ENCODE assay signal across 8 cellular contexts in genomic region chr10:132627736-132628512, GRCh38.
DNase-seq lines count a peak whose midpoint lies in the region; ATAC-seq, FAIRE-seq and TF ChIP-seq lines count a peak whose summit lies in the region.

No MANE protein-coding gene starts in this region.

- H3K4me3 ChIP-seq in AG04449 (ENCODE audit: low read depth, low read length) (no peak overlapping the region), HFF-Myc (replicated peaks; ENCODE audit: low read depth, low read length) (no peak overlapping the region), endothelial cell of umbilical vein (replicated peaks in 1 of 3; ENCODE audit: insufficient read depth in 1 of 3, low read depth in 1 of 3, low read length in 3 of 3) (no peak overlapping the region), WERI-Rb-1 (ENCODE audit: low read depth, low read length) (no peak overlapping the region)

- H3K36me3 Mint-ChIP-seq in naive B cell: no peaks in the 10 kb centered on the region
- H3K36me3 Mint-ChIP-seq in MCF 10A (ENCODE audit: insufficient read depth, unreplicated experiment): no peaks in the 10 kb centered on the region

- CTCF ChIA-PET in AG04449 (lab: Yijun Ruan, JAX) (interaction anchor here (1.2 to 11.7 kb wide), 3 partner anchors 11 to 167 kb away, joined by 3 to 151 read pairs (median 8); no protein-coding TSS in a partner anchor), endothelial cell of umbilical vein (lab: Charles Lee) (interaction anchor here (1.0 kb wide), 1 partner anchor 168 kb away, joined by 3 read pairs; no protein-coding TSS in a partner anchor), MCF 10A (lab: Yijun Ruan, JAX) (interaction anchor here (1.0 to 1.3 kb wide), 2 partner anchors 26 to 169 kb away, joined by 4 to 6 read pairs; no protein-coding TSS in a partner anchor)

- H3K27ac Mint-ChIP-seq in naive B cell (peak overlapping the region in 5 of 6 donors; percentile 65 to 95 (median 82)), MCF 10A (ENCODE audit: low read depth, unreplicated experiment) (no peak overlapping the region)

- H3K9me3 ChIP-seq in endothelial cell of umbilical vein (replicated peaks; ENCODE audit: control insufficient read depth, insufficient read depth, low read length): no peaks in the 10 kb centered on the region
- H3K9me3 ChIP-seq in WERI-Rb-1 (ENCODE audit: severe bottlenecking): no peaks in the 10 kb centered on the region

- H3K27me3 Mint-ChIP-seq in naive B cell (no peaks in the 10 kb centered on the region), MCF 10A (ENCODE audit: insufficient read depth, unreplicated experiment) (no peaks in the 10 kb centered on the region)

- H3K27me3 ChIP-seq in endothelial cell of umbilical vein (ENCODE audit: control insufficient read depth in 2 of 2, insufficient read depth in 2 of 2, low read length in 2 of 2) (no peaks in the 10 kb centered on the region), WERI-Rb-1 (ENCODE audit: insufficient read depth, low read depth, severe bottlenecking) (no peaks in the 10 kb centered on the region)

- H3K4me1 Mint-ChIP-seq in naive B cell (peaks cover 52 to 71% (median 65%) of the 10 kb centered on the region in 3 donors), MCF 10A (ENCODE audit: insufficient read depth, unreplicated experiment) (no peaks in the 10 kb centered on the region)

- peaks cover 12% of the 10 kb centered on the region for H3K4me1 ChIP-seq in endothelial cell of umbilical vein (ENCODE audit: control insufficient read depth, extremely low read depth, insufficient read depth, low read length)

- no peak overlapping the region for H3K27ac ChIP-seq in endothelial cell of umbilical vein (ENCODE audit: insufficient read depth, low read depth, low read length)
- H3K27ac ChIP-seq in WERI-Rb-1: no peak overlapping the region

- no peak overlapping the region for H3K4me2 ChIP-seq in endothelial cell of umbilical vein (ENCODE audit: insufficient read depth, low read length)

- dilution Hi-C loops in endothelial cell of umbilical vein (cut with MboI; ENCODE audit: extremely low pct_ligation_motif_present, low sequenced_read_pairs): no loop called here

- POLR2A ChIA-PET in AG04449 (lab: Yijun Ruan, JAX) (no interaction called here), endothelial cell of umbilical vein (lab: Charles Lee) (no interaction called here), MCF 10A (lab: Yijun Ruan, JAX) (no interaction called here)

- H3K36me3 ChIP-seq in endothelial cell of umbilical vein (ENCODE audit: control insufficient read depth in 2 of 2, extremely low read depth in 1 of 2, insufficient read depth in 2 of 2, low read length in 2 of 2) (no peaks in the 10 kb centered on the region), WERI-Rb-1 (no peaks in the 10 kb centered on the region)

- H3K9me3 Mint-ChIP-seq in naive B cell (peaks cover 0 to 1% (median 0%) of the 10 kb centered on the region in 7 donors), MCF 10A (ENCODE audit: unreplicated experiment) (no peaks in the 10 kb centered on the region)

- H3K4me3 Mint-ChIP-seq in naive B cell: peak overlapping the region in 6 of 8 donors; percentile 42 to 78 (median 60)
- no peak overlapping the region for H3K4me3 Mint-ChIP-seq in MCF 10A (ENCODE audit: unreplicated experiment)

- intact Hi-C loops in endothelial cell of umbilical vein (cut with micrococcal nuclease): loop anchor here (1.0 to 5.0 kb wide), 4 partner anchors 40 to 111 kb away; partner anchors contain the start of gene INPP5A
- intact Hi-C loops in MCF 10A (cut with micrococcal nuclease): no loop called here

- TF ChIP-seq CTCF in AG04449 (IDR thresholded peaks at IDR 0.05; ENCODE audit: insufficient read depth, low read length, missing control alignments) (no peak), HFF-Myc (IDR thresholded peaks at IDR 0.05; ENCODE audit: low read depth, low read length, missing control alignments) (no peak), endothelial cell of umbilical vein (IDR thresholded peaks at IDR 0.05; ENCODE audit: extremely low read depth in 1 of 2, insufficient read depth in 1 of 2, low read depth in 1 of 2, low read length in 2 of 2) (no peak), MCF 10A (IDR thresholded peaks at IDR 0.05; ENCODE audit: unreplicated experiment) (no peak), WERI-Rb-1 (IDR thresholded peaks at IDR 0.05; ENCODE audit: low read depth, low read length) (no peak)

- BruUV-seq in endothelial cell of umbilical vein (replicated peaks; lab: Mats Ljungman, UMichigan) (no TSS peak), MCF 10A (replicated peaks; lab: Mats Ljungman, UMichigan) (no TSS peak)

- no peak for TF ChIP-seq POLR2A in endothelial cell of umbilical vein (IDR thresholded peaks at IDR 0.05; ENCODE audit: low read depth, low read length)

- H3K9me1 ChIP-seq in endothelial cell of umbilical vein (replicated peaks; ENCODE audit: control insufficient read depth, extremely low read depth, insufficient read depth, low read length): no peaks in the 10 kb centered on the region

- ATAC-seq in naive B cell (ENCODE audit: low read depth in 2 of 2): peak; percentile 65 to 81
- no peak for ATAC-seq in HG03108 (IDR thresholded peaks at IDR 0.05; ENCODE audit: unreplicated experiment)

- H4K20me1 ChIP-seq in endothelial cell of umbilical vein (replicated peaks; ENCODE audit: control insufficient read depth, extremely low read depth, insufficient read depth, low read length): no peaks in the 10 kb centered on the region

- DNase-seq in AG04449 (ENCODE audit: low read depth, low spot score) (peak; percentile 4), HFF-Myc (ENCODE audit: extremely low read depth, low read depth) (peak; percentile 7), endothelial cell of umbilical vein (ENCODE audit: low read depth, low spot score) (peak; percentile 35), naive B cell (no peak), MCF 10A (ENCODE audit: unreplicated experiment) (no peak), WERI-Rb-1 (no peak)
- DNase-seq in activated CD4-positive, alpha-beta T cell treated with anti-CD3 and anti-CD28 coated beads, Interleukin-2, amount 50 U/mL, for 48 hours: no peak

- peak overlapping the region; percentile 37 for H2AFZ ChIP-seq in endothelial cell of umbilical vein (ENCODE audit: low read depth, low read length)

- no peak for FAIRE-seq in endothelial cell of umbilical vein (lab: Jason Lieb, UNC)

- H3K9ac ChIP-seq in endothelial cell of umbilical vein (replicated peaks; ENCODE audit: extremely low read depth, insufficient read depth, low read length): no peak overlapping the region

- no peaks in the 10 kb centered on the region for H3K79me2 ChIP-seq in endothelial cell of umbilical vein (ENCODE audit: control insufficient read depth, insufficient read depth, low read length)

TF ChIP-seq in endothelial cell of umbilical vein, 7 proteins besides CTCF, POLR2A, EP300 and RAD21:
- TF ChIP-seq POLR2AphosphoS5 (IDR thresholded peaks at IDR 0.05; ENCODE audit: insufficient read depth, low read depth, low read length): no peak
- no peak for TF ChIP-seq FOS (IDR thresholded peaks at IDR 0.05; ENCODE audit: borderline replicate concordance, insufficient read depth, low read length)
- TF ChIP-seq EZH2 (IDR thresholded peaks at IDR 0.05; ENCODE audit: borderline replicate concordance, low read depth, low read length, severe bottlenecking): no peak
- no peak for TF ChIP-seq JUN (IDR thresholded peaks at IDR 0.05; ENCODE audit: borderline replicate concordance, insufficient read depth, insufficient read length, low read depth)
- no peak for TF ChIP-seq MYC (IDR thresholded peaks at IDR 0.05; ENCODE audit: low read depth, low read length)
- no peak for TF ChIP-seq GATA2 (IDR thresholded peaks at IDR 0.05; ENCODE audit: insufficient read depth, insufficient read length, low read depth, low read length)
- no peak for TF ChIP-seq MAX (IDR thresholded peaks at IDR 0.05; ENCODE audit: insufficient read depth, insufficient read length)

Comparison
In these comparisons a context has a peak if more than half of its experiments do, and no peak if none do; other contexts are left out.
1. DNase-seq: peak in AG04449 (single experiment), HFF-Myc (single experiment) and endothelial cell of umbilical vein (single experiment); none in naive B cell (single experiment), MCF 10A (single experiment), WERI-Rb-1 (single experiment) and activated CD4-positive, alpha-beta T cell treated with anti-CD3 and anti-CD28 coated beads, Interleukin-2, amount 50 U/mL, for 48 hours (0 of 2).